7 cellular contexts compared by ENCODE assay signal in the genomic region with DNA sequence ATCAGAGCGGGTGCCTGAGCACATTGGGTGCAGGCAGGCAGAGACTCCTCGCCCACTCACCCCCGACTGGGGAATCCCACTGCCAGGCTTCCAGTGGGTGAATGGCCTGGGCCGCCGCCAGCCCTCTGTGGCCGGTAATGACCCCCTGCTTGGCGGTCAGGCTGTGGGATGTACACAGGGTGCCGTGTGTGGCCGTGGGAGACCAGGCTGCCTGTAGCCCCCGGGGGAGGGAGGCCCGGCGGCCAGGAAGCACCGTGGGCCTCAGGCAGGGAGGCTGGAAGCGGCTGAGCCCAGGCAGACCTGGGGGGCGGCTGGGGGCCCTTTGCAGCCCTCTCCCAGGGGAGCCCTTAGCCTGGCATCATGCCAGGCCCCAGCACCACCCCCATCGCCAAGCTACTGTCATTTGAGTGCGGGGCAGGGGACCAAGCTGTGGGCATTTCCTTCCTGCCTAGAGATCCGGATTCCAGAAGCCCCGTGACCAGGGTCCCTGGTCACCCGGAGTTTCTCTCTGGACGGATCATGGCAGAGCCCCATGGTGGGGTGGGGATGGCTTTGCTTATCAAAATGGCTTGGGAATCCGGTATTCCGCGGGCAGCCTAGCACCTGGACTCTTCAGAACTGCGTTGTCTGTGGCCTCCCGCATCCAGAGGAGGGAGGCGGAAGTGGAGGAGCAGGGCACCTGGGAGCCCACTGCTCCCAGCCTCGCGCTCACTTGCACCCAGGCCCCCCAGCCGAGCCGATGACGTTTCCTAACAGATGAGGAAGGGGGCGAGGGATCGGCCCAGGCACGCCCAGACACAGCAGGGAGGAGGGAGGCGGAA. TPM values are rescaled to one million over a fixed set of nuclear protein-coding genes. Genes with fewer than 3 reads are reported as not detected.
DNase-seq lines count a peak whose midpoint lies in the region; ATAC-seq and TF ChIP-seq lines count a peak whose summit lies in the region.

No MANE protein-coding gene starts in this region.

- peak; percentile 5 for ATAC-seq in left lobe of liver

- TF ChIP-seq CTCF in GM13977 (IDR thresholded peaks at IDR 0.05; ENCODE audit: extremely low read depth, insufficient read depth, missing control alignments): no peak

- in situ Hi-C loops in GM13977 (cut with MboI; ENCODE audit: low pct_unique_long_range_greater_than_20kb, low sequenced_read_pairs, unreplicated experiment): no loop called here

- peak; percentile 78 for DNase-seq in GM13977 (ENCODE audit: low spot score)
- DNase-seq in MV-4-11 (lab: John Stamatoyannopoulos, UW): peak; percentile 63
- peak; percentile 54 for DNase-seq in UCSD-AML1 (lab: John Stamatoyannopoulos, UW; ENCODE audit: unreplicated experiment)
- DNase-seq in cerebellar cortex (ENCODE audit: low spot score): peak; percentile 36
- DNase-seq in left lobe of liver (ENCODE audit: low spot score): peak; percentile 77
- DNase-seq in stimulated activated CD4-positive, alpha-beta T cell treated with anti-CD3 and anti-CD28 coated beads, Interleukin-4, amount 100 ng/mL, for 1 hour: peak; percentile 66
- DNase-seq in NCI-H1048 (lab: John Stamatoyannopoulos, UW): no peak

RNA-seq across cellular contexts. Expression of a gene that starts 1.1 kb away (rescaled TPM):
- 15.5 TPM for total RNA-seq in left lobe of liver

RNA-seq across cellular contexts. Expression of a gene that starts 55.1 kb away (rescaled TPM):
- total RNA-seq in left lobe of liver: 0.83 TPM
